10 cellular contexts compared by ENCODE assay signal in the genomic region with DNA sequence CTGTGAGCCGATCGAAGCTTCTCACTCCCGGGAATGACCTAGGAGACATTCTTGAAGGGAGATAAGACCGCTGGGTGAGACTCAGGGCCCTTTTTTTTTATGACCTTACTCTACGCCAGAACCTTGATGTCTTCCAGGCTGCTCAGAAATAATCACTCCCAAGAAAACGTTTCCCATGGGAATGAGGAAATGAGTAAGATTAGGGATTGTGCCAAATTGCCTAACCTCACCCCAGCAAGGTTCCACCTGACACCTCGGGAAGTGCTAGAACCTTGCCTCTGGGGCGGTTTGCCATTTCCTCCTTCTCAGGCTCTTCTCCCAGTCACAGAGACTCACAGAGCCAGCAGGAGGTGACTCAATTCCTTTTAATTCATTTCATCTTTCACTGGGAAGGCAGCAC. TPM values are rescaled to one million over a fixed set of nuclear protein-coding genes. Genes with fewer than 3 reads are reported as not detected.
DNase-seq lines count a peak whose midpoint lies in the region; ATAC-seq and TF ChIP-seq lines count a peak whose summit lies in the region.
"Had no signal": no experiment of that assay in that cellular context is flagged by ENCODE, and none has a peak within 500 bp of the region (broad histone marks: within the 10 kb centered on the region; RNA-seq: fewer than 3 reads in every experiment).

No MANE protein-coding gene starts in this region.

- peak in 1 of 3 donors; percentile 16 for TF ChIP-seq POLR2A in body of pancreas (IDR thresholded peaks at IDR 0.05)

- no peak overlapping the region for H3K4me3 Mint-ChIP-seq in endothelial cell (ENCODE audit: unreplicated experiment)

- H3K9me2 ChIP-seq in SK-N-SH = no peaks in the 10 kb centered on the region

- CTCF ChIA-PET in SK-N-SH (lab: Yijun Ruan, JAX) = no interaction called here

- no peak for ATAC-seq in SK-N-SH treated with all-trans-retinoic acid at 6 μM for 48 hours
- ATAC-seq in body of pancreas = peak; percentile 12
- ATAC-seq in thoracic aorta (ENCODE audit: insufficient number of reproducible peaks, low FRiP score, low read depth) = no peak
- no peak for ATAC-seq in GM21381 (IDR thresholded peaks at IDR 0.05; ENCODE audit: unreplicated experiment)

- no peak overlapping the region for H3K14ac ChIP-seq in neuronal stem cell (ENCODE audit: low read length)

- no peak overlapping the region for H3K4me3 ChIP-seq in SK-N-SH (ENCODE audit: low read depth in 2 of 2, low read length in 1 of 2)
- H3K4me3 ChIP-seq in body of pancreas = no peak overlapping the region
- H3K4me3 ChIP-seq in thoracic aorta = peak overlapping the region; percentile 5
- no peak overlapping the region for H3K4me3 ChIP-seq in neuronal stem cell (ENCODE audit: low read length in 2 of 2)

- H3K4me1 ChIP-seq in SK-N-SH (ENCODE audit: control insufficient read depth in 1 of 2, insufficient read depth in 2 of 2, low read depth in 1 of 2, low read length in 1 of 2) = peaks cover 4% of the 10 kb centered on the region in 2 experiments; a peak in 1 of 4 replicates
- H3K4me1 ChIP-seq in body of pancreas = peaks cover 18% of the 10 kb centered on the region
- peaks cover 14 to 21% of the 10 kb centered on the region in 2 donors for H3K4me1 ChIP-seq in thoracic aorta (ENCODE audit: control insufficient read depth in 1 of 2, low read depth in 2 of 2)
- peaks cover 0 to 1% of the 10 kb centered on the region in 2 donors for H3K4me1 ChIP-seq in neuronal stem cell (ENCODE audit: control insufficient read depth in 2 of 2, insufficient read depth in 1 of 2, low read depth in 1 of 2, low read length in 2 of 2)

- peak overlapping the region in 1 of 2 experiments; percentile 50; a peak in 2 of 4 replicates for H3K27ac ChIP-seq in SK-N-SH (ENCODE audit: low read depth in 2 of 2, low read length in 1 of 2)
- H3K27ac ChIP-seq in body of pancreas = peak overlapping the region in 3 of 4 donors; percentile 24 to 61 (median 46)
- peak overlapping the region in 1 of 2 donors; percentile 42 for H3K27ac ChIP-seq in thoracic aorta
- H3K27ac ChIP-seq in neuronal stem cell (replicated peaks; ENCODE audit: low read length) = no peak overlapping the region

- H2BK120ac ChIP-seq in neuronal stem cell (ENCODE audit: low read depth, low read length) = no peak overlapping the region

- no peak for TF ChIP-seq EP300 in SK-N-SH (IDR thresholded peaks at IDR 0.05; ENCODE audit: borderline replicate concordance in 1 of 2, low read depth in 1 of 2, low read length in 1 of 2)

- H3K79me2 ChIP-seq in SK-N-SH (ENCODE audit: insufficient read depth) = no peaks in the 10 kb centered on the region; the same call in 1 of the 2 replicates

- H3K27me3 ChIP-seq in SK-N-SH (ENCODE audit: insufficient read depth) (no peaks in the 10 kb centered on the region), body of pancreas (no peaks in the 10 kb centered on the region), thoracic aorta (replicated peaks; ENCODE audit: insufficient read depth) (no peaks in the 10 kb centered on the region), neuronal stem cell (ENCODE audit: control insufficient read depth in 3 of 3, insufficient read depth in 3 of 3, low read depth in 1 of 3, low read length in 3 of 3) (peaks cover 0 to 43% (median 19%) of the 10 kb centered on the region in 3 experiments)

- H2BK5ac ChIP-seq in neuronal stem cell (ENCODE audit: low read length) = no peak overlapping the region

- intact Hi-C loops in body of pancreas (cut with DNase I) = no loop called here

- no peak overlapping the region for H3K27ac Mint-ChIP-seq in endothelial cell (ENCODE audit: unreplicated experiment)

- no peak overlapping the region for H4K91ac ChIP-seq in neuronal stem cell (ENCODE audit: low read depth, low read length, poor library complexity)

- no peak overlapping the region for H4K8ac ChIP-seq in neuronal stem cell (ENCODE audit: low read depth, low read length)

- H4K20me1 ChIP-seq in SK-N-SH (ENCODE audit: insufficient read depth) = no peaks in the 10 kb centered on the region

- peaks cover 24% of the 10 kb centered on the region for H3K4me1 Mint-ChIP-seq in endothelial cell (ENCODE audit: unreplicated experiment)

- H3K9me3 ChIP-seq in SK-N-SH (no peaks in the 10 kb centered on the region), body of pancreas (no peaks in the 10 kb centered on the region), thoracic aorta (no peaks in the 10 kb centered on the region), neuronal stem cell (replicated peaks in 1 of 2; ENCODE audit: control insufficient read depth in 2 of 2, insufficient read depth in 1 of 2, low read depth in 1 of 2, low read length in 2 of 2) (no peaks in the 10 kb centered on the region)

- H3K36me3 ChIP-seq in SK-N-SH (replicated peaks in 1 of 2; ENCODE audit: control insufficient read depth in 1 of 2, insufficient read depth in 2 of 2, low read length in 1 of 2) (no peaks in the 10 kb centered on the region), body of pancreas (replicated peaks in 1 of 2; ENCODE audit: insufficient read depth in 1 of 2, low read depth in 2 of 2) (no peaks in the 10 kb centered on the region), thoracic aorta (no peaks in the 10 kb centered on the region), neuronal stem cell (replicated peaks in 1 of 2; ENCODE audit: control insufficient read depth in 2 of 2, insufficient read depth in 2 of 2, low read length in 2 of 2) (no peaks in the 10 kb centered on the region)

- H3K36me3 Mint-ChIP-seq in endothelial cell (ENCODE audit: low read depth, unreplicated experiment) = no peaks in the 10 kb centered on the region

- H3K23ac ChIP-seq in neuronal stem cell (ENCODE audit: low read depth, low read length, poor library complexity) = no peak overlapping the region

- no peaks in the 10 kb centered on the region for H3K79me1 ChIP-seq in neuronal stem cell (ENCODE audit: low read depth, low read length)

- DNase-seq in SK-N-SH (no peak), body of pancreas (peak; percentile 54 to 66 (median 58)), kidney tubule cell (ENCODE audit: low spot score) (peak; percentile 92), thoracic aorta (ENCODE audit: low spot score) (no peak), endothelial cell (ENCODE audit: low spot score) (no peak), neuronal stem cell (ENCODE audit: low spot score) (no peak)
- DNase-seq: activated CD4-positive, alpha-beta T cell treated with anti-CD3 and anti-CD28 coated beads, Interleukin-2, amount 50 U/mL, for 48 hours; KBM-7 had no signal

- H2AK5ac ChIP-seq in neuronal stem cell (ENCODE audit: low read depth, low read length) = no peak overlapping the region

- POLR2A ChIA-PET in SK-N-SH (lab: Yijun Ruan, JAX) = no interaction called here

- no peak overlapping the region for H3K18ac ChIP-seq in neuronal stem cell (ENCODE audit: low read length)

- TF ChIP-seq RAD21 in SK-N-SH (IDR thresholded peaks at IDR 0.05; ENCODE audit: low read length) = no peak

- peaks cover 4% of the 10 kb centered on the region for H3K27me3 Mint-ChIP-seq in endothelial cell (ENCODE audit: unreplicated experiment)

- no peak overlapping the region for H3K4ac ChIP-seq in neuronal stem cell (ENCODE audit: low read length)

- H3K4me2 ChIP-seq in SK-N-SH (peak overlapping the region; percentile 28; the same call in 1 of the 2 replicates), neuronal stem cell (ENCODE audit: insufficient read depth, low read length, poor library complexity, severe bottlenecking) (no peak overlapping the region)

- H3K9ac ChIP-seq in SK-N-SH (no peak overlapping the region; the same call in 1 of the 2 replicates), neuronal stem cell (ENCODE audit: low read depth, low read length, poor library complexity) (no peak overlapping the region)

- WGBS in SK-N-SH (ENCODE audit: low lambda C conversion rate) = 21% methylated on average over 8 of the region's 8 CpGs
- WGBS in body of pancreas, 2 donors = 8 to 16% methylated on average over 8 of the region's 8 CpGs
- no CpG with 5 or more reads among the region's 8 CpGs for WGBS in neuronal stem cell (ENCODE audit: extremely low coverage in 2 of 2, insufficient read length in 2 of 2, insufficient replicate concordance in 1 of 2), 2 donors

- no peak for TF ChIP-seq CTCF in SK-N-SH (IDR thresholded peaks at IDR 0.05)
- TF ChIP-seq CTCF in body of pancreas (IDR thresholded peaks at IDR 0.05) = no peak
- no peak for TF ChIP-seq CTCF in thoracic aorta (IDR thresholded peaks at IDR 0.05)
- TF ChIP-seq CTCF in endothelial cell (IDR thresholded peaks at IDR 0.05; ENCODE audit: unreplicated experiment) = no peak

- no peaks in the 10 kb centered on the region for H3K9me3 Mint-ChIP-seq in endothelial cell (ENCODE audit: unreplicated experiment)

- no peak overlapping the region for H2BK15ac ChIP-seq in neuronal stem cell (ENCODE audit: low read length)

- H2BK12ac ChIP-seq in neuronal stem cell (ENCODE audit: low read length) = no peak overlapping the region

- peaks cover 6% of the 10 kb centered on the region for H3F3A ChIP-seq in SK-N-SH (replicated peaks; ENCODE audit: insufficient read depth)

- H2AFZ ChIP-seq in SK-N-SH (ENCODE audit: low read depth) (peak overlapping the region; percentile 30), neuronal stem cell (ENCODE audit: low read length) (no peak overlapping the region)

TF ChIP-seq in SK-N-SH, 30 proteins besides CTCF, POLR2A, EP300 and RAD21 (continues in another document):
- TF ChIP-seq JUND (IDR thresholded peaks at IDR 0.05) (no peak), SMC3 (IDR thresholded peaks at IDR 0.05; ENCODE audit: low read depth, low read length) (no peak), RCOR1 (IDR thresholded peaks at IDR 0.05; ENCODE audit: low read length) (no peak), FOXJ3 (CRISPR knock-in tag; IDR thresholded peaks at IDR 0.05) (no peak)

TF ChIP-seq in SK-N-SH treated with all-trans-retinoic acid at 6 μM for 48 hours, 23 proteins besides CTCF, POLR2A, EP300 and RAD21 (continues in another document):
- TF ChIP-seq RARB (CRISPR knock-in tag; IDR thresholded peaks at IDR 0.05) (no peak), BACH2 (CRISPR knock-in tag; IDR thresholded peaks at IDR 0.05; ENCODE audit: borderline replicate concordance) (no peak), CSDC2 (CRISPR knock-in tag; IDR thresholded peaks at IDR 0.05) (no peak)

RNA-seq across cellular contexts. Expression of gene SLC46A3, which starts 2.3 kb away (rescaled TPM):
- polyA plus RNA-seq in SK-N-SH (2012; rRNA removed) = 2.0 and 3.2 TPM in 2 replicates
- polyA plus RNA-seq in SK-N-SH (2012; cell fraction: cytosol; rRNA removed) = 2.5 and 2.9 TPM in 2 replicates
- polyA plus RNA-seq in SK-N-SH (2012; cell fraction: nucleus; rRNA removed) = 3.7 and 5.5 TPM in 2 replicates
- total RNA-seq in body of pancreas = 10 to 100 TPM in 1 of 2 donors, 1 to 10 TPM in 1; 6.6 to 11.7 TPM
- 10 to 100 TPM; 10.8 to 16.4 TPM for total RNA-seq in thoracic aorta
- total RNA-seq in endothelial cell (ENCODE audit: unreplicated experiment) = 7.7 TPM
- polyA plus RNA-seq in neuronal stem cell (2013, experiment 1 of 2) = 0.20 TPM
- polyA plus RNA-seq in neuronal stem cell (2013, experiment 2 of 2) = 0.28 TPM

RNA-seq across cellular contexts. Expression of gene POMP, which starts 57.6 kb away (rescaled TPM):
- 37.1 and 39.8 TPM in 2 replicates for polyA plus RNA-seq in SK-N-SH (2012; rRNA removed)
- 64.5 and 103 TPM in 2 replicates for polyA plus RNA-seq in SK-N-SH (2012; cell fraction: cytosol; rRNA removed)
- polyA plus RNA-seq in SK-N-SH (2012; cell fraction: nucleus; rRNA removed) = 10.1 and 16.0 TPM in 2 replicates
- total RNA-seq in body of pancreas (10 to 100 TPM; 10.6 to 39.9 TPM), thoracic aorta (10 to 100 TPM; 45.1 to 49.7 TPM), endothelial cell (ENCODE audit: unreplicated experiment) (108 TPM)
- polyA plus RNA-seq in neuronal stem cell (2013, experiment 1 of 2) = 98.2 TPM
- polyA plus RNA-seq in neuronal stem cell (2013, experiment 2 of 2) = 95.9 TPM

Comparison
In these comparisons a context has a peak if more than half of its experiments do, and no peak if none do; other contexts are left out.
1. DNase-seq: peak in body of pancreas (4 of 4) and kidney tubule cell (single experiment); none in SK-N-SH (single experiment), thoracic aorta (single experiment), endothelial cell (single experiment) and neuronal stem cell (single experiment).